Comparison of ENCODE assay signal across 22 cellular contexts in genomic region chr10:43793714-43794113, GRCh38.
A peak's percentile ranks its signal among the peaks of the same experiment; 100 is the strongest.
DNase-seq lines count a peak whose midpoint lies in the region; ATAC-seq, FAIRE-seq and TF ChIP-seq lines count a peak whose summit lies in the region.
"Had no signal": no experiment of that assay in that cellular context is flagged by ENCODE, and none has a peak within 500 bp of the region (broad histone marks: within the 10 kb centered on the region; RNA-seq: fewer than 3 reads in every experiment).

No MANE protein-coding gene starts in this region.

- H2AFZ ChIP-seq in IMR-90 (replicated peaks; ENCODE audit: low read length, poor library complexity), result no peak overlapping the region
- no peak overlapping the region for H2AFZ ChIP-seq in HepG2 (ENCODE audit: low read length)

- in situ Hi-C loops in IMR-90 (cut with MboI; ENCODE audit: low sequenced_read_pairs) (no loop called here), HepG2 (cut with HindIII; ENCODE audit: extremely low pct_ligation_motif_present, low pct_unique_long_range_greater_than_20kb) (no loop called here)

- no peak overlapping the region for H2AK5ac ChIP-seq in IMR-90 (ENCODE audit: low read depth, low read length)

- peak; percentile 80 for ATAC-seq in IMR-90 (ENCODE audit: low read depth)
- ATAC-seq in HepG2, result no peak
- no peak for ATAC-seq in HG03520 (IDR thresholded peaks at IDR 0.05; ENCODE audit: unreplicated experiment)
- ATAC-seq in GM18867 (IDR thresholded peaks at IDR 0.05; ENCODE audit: unreplicated experiment), result no peak
- ATAC-seq: activated CD8-positive, alpha-beta memory T cell treated with anti-CD3 and anti-CD28 coated beads, Interleukin-2, amount 10 ng/mL, durations not matched to agents 7 days and 5 days had no signal

- H3K27ac ChIP-seq in IMR-90 (ENCODE audit: insufficient read depth, low read length) (no peak overlapping the region), HepG2 (ENCODE audit: extremely low read length, insufficient read depth, low read length) (no peak overlapping the region)
- H3K27ac ChIP-seq: SK-N-MC, tibial artery had no signal

- H3K79me2 ChIP-seq in HepG2 (ENCODE audit: insufficient read depth, low read length), result no peaks in the 10 kb centered on the region

- no peak overlapping the region for H3K4me2 ChIP-seq in IMR-90 (ENCODE audit: low read depth, low read length)
- no peak overlapping the region for H3K4me2 ChIP-seq in HepG2 (ENCODE audit: low read depth, low read length)

- no peak overlapping the region for H3K14ac ChIP-seq in IMR-90 (replicated peaks; ENCODE audit: low read depth, low read length)

- intact Hi-C loops in IMR-90 (cut with micrococcal nuclease) (no loop called here), HepG2 (cut with micrococcal nuclease; ENCODE audit: unreplicated experiment) (no loop called here)

- no peak for FAIRE-seq in HepG2 (lab: Jason Lieb, UNC)
- FAIRE-seq: HTR-8/SVneo had no signal

- no peak overlapping the region for H4K5ac ChIP-seq in IMR-90 (ENCODE audit: low read depth, low read length)

- no peak for TF ChIP-seq EP300 in HepG2 (IDR thresholded peaks at IDR 0.05; ENCODE audit: low read depth in 2 of 2, low read length in 2 of 2)
- TF ChIP-seq EP300 in HepG2 (CRISPR knock-in tag; IDR thresholded peaks at IDR 0.05; ENCODE audit: borderline replicate concordance), result no peak

- H2BK5ac ChIP-seq in IMR-90 (ENCODE audit: low read depth, low read length, poor library complexity, severe bottlenecking), result no peak overlapping the region

- H4K20me1 ChIP-seq in IMR-90 (ENCODE audit: insufficient read depth, low read length), result no peaks in the 10 kb centered on the region
- H4K20me1 ChIP-seq in HepG2 (ENCODE audit: insufficient read depth, low read length), result no peaks in the 10 kb centered on the region

- no peak for TF ChIP-seq POLR2A in IMR-90 (IDR thresholded peaks at IDR 0.05; ENCODE audit: low read depth, low read length)
- TF ChIP-seq POLR2A in HepG2 (IDR thresholded peaks at IDR 0.05; ENCODE audit: insufficient read depth in 1 of 2, low read depth in 2 of 2, low read length in 2 of 2), result no peak

- no peak for TF ChIP-seq CTCF in AG09309 (IDR thresholded peaks at IDR 0.05; ENCODE audit: control insufficient read depth, insufficient read depth, low read depth, low read length, missing control alignments)
- TF ChIP-seq CTCF in IMR-90 (conservative IDR thresholded peaks at IDR 0.05; ENCODE audit: low read depth, low read length), result no peak
- no peak for TF ChIP-seq CTCF in cardiac fibroblast (IDR thresholded peaks at IDR 0.05; ENCODE audit: low read depth, low read length)
- no peak for TF ChIP-seq CTCF in HepG2 (CRISPR knock-in tag; IDR thresholded peaks at IDR 0.05)

- H3K4ac ChIP-seq in IMR-90 (ENCODE audit: low read depth, low read length), result no peak overlapping the region

- no peaks in the 10 kb centered on the region for H3K36me3 ChIP-seq in IMR-90 (ENCODE audit: control insufficient read depth, insufficient read depth, low read length)
- H3K36me3 ChIP-seq in HepG2 (replicated peaks in 1 of 2; ENCODE audit: control insufficient read depth in 1 of 2, insufficient read depth in 2 of 2, low read length in 2 of 2), result no peaks in the 10 kb centered on the region
- H3K36me3 ChIP-seq: esophagus squamous epithelium, tibial artery had no signal

- no peak overlapping the region for H3K23ac ChIP-seq in IMR-90 (ENCODE audit: low read depth, low read length)

- POLR2A ChIA-PET in IMR-90 (lab: Charles Lee; ENCODE audit: unreplicated experiment), result no interaction called here
- POLR2A ChIA-PET in HepG2 (lab: Yijun Ruan, JAX), result no interaction called here

- no peak overlapping the region for H2BK15ac ChIP-seq in IMR-90 (ENCODE audit: low read depth, low read length)

- WGBS in IMR-90 (ENCODE audit: extremely low coverage in 2 of 2, insufficient read length in 1 of 2), 2 experiments, result 88% methylated on average over 1 of the region's 6 CpGs; no CpG with 5 or more reads in 1 of the 2 experiments
- WGBS in HepG2 (ENCODE audit: low lambda C conversion rate), result 26% methylated on average over 6 of the region's 6 CpGs

- CTCF ChIA-PET in IMR-90 (lab: Yijun Ruan, JAX) (no interaction called here), HepG2 (lab: Yijun Ruan, JAX; ENCODE audit: low intra/inter-chr PET ratio, low total read pairs) (no interaction called here)

- H2BK20ac ChIP-seq in IMR-90 (ENCODE audit: low read depth, low read length), result no peak overlapping the region

- no peak overlapping the region for H3K18ac ChIP-seq in IMR-90 (ENCODE audit: low read depth, low read length)

- H3K79me1 ChIP-seq in IMR-90 (ENCODE audit: low read depth in 1 of 2, low read length in 2 of 2), result no peaks in the 10 kb centered on the region

- dilution Hi-C loops in IMR-90 (cut with HindIII; ENCODE audit: low sequenced_read_pairs, unreplicated experiment), result no loop called here

- H3K9me1 ChIP-seq in IMR-90 (ENCODE audit: insufficient read depth, low read length), result no peaks in the 10 kb centered on the region

- DNase-seq in AG09309 (ENCODE audit: low read depth) (peak; percentile 76), IMR-90 (peak; percentile 82), cardiac fibroblast (ENCODE audit: low read depth in 2 of 2) (peak; percentile 81 to 90), HepG2 (ENCODE audit: low spot score) (no peak), NCI-H1930 (lab: John Stamatoyannopoulos, UW) (no peak), cortex of kidney (lab: John Stamatoyannopoulos, UW) (no peak)
- DNase-seq: activated CD4-positive, alpha-beta T cell treated with anti-CD3 and anti-CD28 coated beads for 1 hour; activated CD8-positive, alpha-beta memory T cell treated with anti-CD3 and anti-CD28 coated beads, Interleukin-2, amount 10 ng/mL, durations not matched to agents 7 days and 5 days; amniotic stem cell; COR-L47; effector CD8-positive, alpha-beta T cell; esophagus squamous epithelium; NCI-H1694; NCI-H2227 treated with DMSO at 0.1 percent for 48 hours; NCI-H82; stimulated activated naive CD4-positive, alpha-beta T cell; T-helper 9 cell; tibial artery had no signal

- H2AK9ac ChIP-seq in IMR-90 (replicated peaks; ENCODE audit: low read depth, low read length, poor library complexity), result no peak overlapping the region

- H3K27me3 ChIP-seq in IMR-90 (ENCODE audit: control insufficient read depth, insufficient read depth, low read length) (peaks cover 2% of the 10 kb centered on the region; the same call in 1 of the 2 replicates), HepG2 (ENCODE audit: control insufficient read depth in 1 of 2, insufficient read depth in 2 of 2, low read length in 2 of 2) (peaks cover 0 to 6% of the 10 kb centered on the region in 2 experiments; a peak in 2 of 5 replicates)
- H3K27me3 ChIP-seq: esophagus squamous epithelium, tibial artery had no signal

- no peak overlapping the region for H3K4me3 ChIP-seq in AG09309 (ENCODE audit: control insufficient read depth, low read depth, low read length)
- H3K4me3 ChIP-seq in IMR-90 (ENCODE audit: insufficient read depth, low read depth, low read length), result no peak overlapping the region
- H3K4me3 ChIP-seq in cardiac fibroblast (replicated peaks in 1 of 2; ENCODE audit: low read depth in 2 of 2, low read length in 2 of 2), result no peak overlapping the region
- no peak overlapping the region for H3K4me3 ChIP-seq in HepG2 (replicated peaks in 1 of 3; ENCODE audit: insufficient read depth in 1 of 3, low read depth in 2 of 3, low read length in 3 of 3)
- H3K4me3 ChIP-seq: esophagus squamous epithelium, SK-N-MC, tibial artery had no signal

- BruUV-seq in IMR-90 (replicated peaks; lab: Mats Ljungman, UMichigan) (no TSS peak), HepG2 (replicated peaks; lab: Mats Ljungman, UMichigan) (no TSS peak)

- H3K9ac ChIP-seq in IMR-90 (ENCODE audit: low read depth, low read length), result no peak overlapping the region
- no peak overlapping the region for H3K9ac ChIP-seq in HepG2 (ENCODE audit: insufficient read depth, low read depth, low read length)

- H3K4me1 ChIP-seq in IMR-90 (ENCODE audit: control insufficient read depth, insufficient read depth, low read length) (peaks cover 6% of the 10 kb centered on the region), HepG2 (ENCODE audit: insufficient read depth, low read length) (no peaks in the 10 kb centered on the region)

- no peak overlapping the region for H4K8ac ChIP-seq in IMR-90 (ENCODE audit: low read depth in 2 of 2, low read length in 2 of 2)

- no peak overlapping the region for H2BK120ac ChIP-seq in IMR-90 (ENCODE audit: low read depth, low read length)

- TF ChIP-seq RAD21 in IMR-90 (IDR thresholded peaks at IDR 0.05; ENCODE audit: low read length), result no peak
- TF ChIP-seq RAD21 in HepG2 (CRISPR knock-in tag; IDR thresholded peaks at IDR 0.05), result no peak

- H3K9me3 ChIP-seq in IMR-90 (ENCODE audit: control insufficient read depth, insufficient read depth, low read length), result no peaks in the 10 kb centered on the region
- no peaks in the 10 kb centered on the region for H3K9me3 ChIP-seq in HepG2 (ENCODE audit: low read length)
- H3K9me3 ChIP-seq: esophagus squamous epithelium, tibial artery had no signal

- no peak overlapping the region for H4K91ac ChIP-seq in IMR-90 (ENCODE audit: insufficient read depth, low read depth, low read length)

- H3K56ac ChIP-seq in IMR-90 (ENCODE audit: extremely low read depth, insufficient read depth, low read length), result no peak overlapping the region

TF ChIP-seq in IMR-90, 13 proteins besides CTCF, POLR2A, EP300 and RAD21:
- TF ChIP-seq CEBPB (IDR thresholded peaks at IDR 0.05; ENCODE audit: low read depth, low read length), result peak; percentile 92
- no peak for TF ChIP-seq BHLHE40 (IDR thresholded peaks at IDR 0.05; ENCODE audit: low read depth, low read length)

TF ChIP-seq in HepG2, 621 proteins besides CTCF, POLR2A, EP300 and RAD21:
- TF ChIP-seq ZFP36L1 (CRISPR knock-in tag; IDR thresholded peaks at IDR 0.05) (no peak), ZNF3 (CRISPR knock-in tag; IDR thresholded peaks at IDR 0.05) (no peak), FOXK2 (IDR thresholded peaks at IDR 0.05) (no peak), CEBPB (IDR thresholded peaks at IDR 0.05; ENCODE audit: borderline replicate concordance, low read depth, low read length) (peak; percentile 37; the same call in 1 of the 2 replicates)

Comparison
In these comparisons a context has a peak if more than half of its experiments do, and no peak if none do; other contexts are left out.
1. DNase-seq: peak in AG09309 (single experiment), IMR-90 (single experiment) and cardiac fibroblast (2 of 2); none in HepG2 (single experiment), NCI-H1930 (0 of 2) and cortex of kidney (single experiment).